30 cellular contexts compared by ENCODE assay signal in the genomic region with DNA sequence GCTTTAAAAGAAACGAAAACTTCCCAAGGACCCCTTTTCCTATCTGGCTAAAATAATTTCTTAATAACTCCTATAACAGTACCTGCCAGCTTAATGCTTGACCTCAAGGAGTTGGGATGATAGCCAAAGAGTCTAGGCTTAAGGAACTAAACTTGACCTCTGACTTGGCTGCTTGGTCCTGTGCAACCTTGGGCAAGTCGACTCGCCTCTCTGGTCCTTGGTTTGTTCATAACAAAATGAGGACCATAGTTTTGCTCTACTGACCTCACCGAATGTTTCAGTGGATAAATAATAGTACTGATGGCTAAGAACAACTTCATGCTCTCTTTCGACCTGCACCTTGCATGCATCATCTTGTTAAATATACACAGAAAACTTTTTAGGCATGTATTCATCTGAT. TPM values are rescaled to one million over a fixed set of nuclear protein-coding genes. Genes with fewer than 3 reads are reported as not detected.
"Had no signal": no experiment of that assay in that cellular context is flagged by ENCODE, and none has a peak within 500 bp of the region (broad histone marks: within the 10 kb centered on the region; RNA-seq: fewer than 3 reads in every experiment).

No MANE protein-coding gene starts in this region.

- H3K36me3 ChIP-seq: colonic mucosa, esophagus squamous epithelium, gastrocnemius medialis, heart right ventricle, left lung, lower lobe of right lung had no signal

- H3K4me3 ChIP-seq: colonic mucosa, esophagus squamous epithelium, gastrocnemius medialis, heart right ventricle, left lung, lower lobe of right lung, mucosa of descending colon had no signal

- DNase-seq: colonic mucosa; cortex of kidney; effector CD8-positive, alpha-beta T cell; effector memory CD8-positive, alpha-beta T cell; erythroblast; esophagus squamous epithelium; foreskin fibroblast; foreskin melanocyte; gastrocnemius medialis; glutamatergic neuron; head of caudate nucleus; heart right ventricle; hippocampal formation; left cardiac atrium; left lung; left ventricle myocardium superior; lower lobe of right lung; mesenchymal stem cell; mucosa of descending colon had no signal

- H3K4me1 ChIP-seq: colonic mucosa, esophagus squamous epithelium, gastrocnemius medialis, heart right ventricle, left lung, lower lobe of right lung had no signal

- H3K27me3 ChIP-seq: colonic mucosa had no signal

- H3K36me3 Mint-ChIP-seq: mesothelial cell of epicardium had no signal

- H3K27ac Mint-ChIP-seq: dendritic cell treated with granulocyte-macrophage colony-stimulating factor and Interleukin-4, amounts not matched to agents 40 ng/mL and 50 ng/mL, for 4 days; effector memory CD8-positive, alpha-beta T cell; endodermal cell; mesothelial cell of epicardium had no signal

- H3K4me1 Mint-ChIP-seq: mesothelial cell of epicardium had no signal

- H3K9me3 ChIP-seq: colonic mucosa, gastrocnemius medialis had no signal

- H3K4me3 Mint-ChIP-seq: dendritic cell treated with granulocyte-macrophage colony-stimulating factor and Interleukin-4, amounts not matched to agents 40 ng/mL and 50 ng/mL, for 4 days; effector memory CD8-positive, alpha-beta T cell; endodermal cell; mesothelial cell of epicardium had no signal

- H3K27ac ChIP-seq: colonic mucosa, epithelial cell of prostate, esophagus squamous epithelium, gastrocnemius medialis, heart right ventricle, left lung, lower lobe of right lung had no signal

- FAIRE-seq: endometrium, islet of Langerhans, keratinocyte had no signal

RNA-seq across cellular contexts. Expression of a gene that starts 38.2 kb away (rescaled TPM):
- total RNA-seq: dermis microvascular lymphatic vessel endothelial cell, glomerular endothelial cell, lung microvascular endothelial cell, myocyte had no signal
- polyA plus RNA-seq: keratinocyte had no signal
